ENCODE assay signal across 26 cellular contexts in the genomic region with DNA sequence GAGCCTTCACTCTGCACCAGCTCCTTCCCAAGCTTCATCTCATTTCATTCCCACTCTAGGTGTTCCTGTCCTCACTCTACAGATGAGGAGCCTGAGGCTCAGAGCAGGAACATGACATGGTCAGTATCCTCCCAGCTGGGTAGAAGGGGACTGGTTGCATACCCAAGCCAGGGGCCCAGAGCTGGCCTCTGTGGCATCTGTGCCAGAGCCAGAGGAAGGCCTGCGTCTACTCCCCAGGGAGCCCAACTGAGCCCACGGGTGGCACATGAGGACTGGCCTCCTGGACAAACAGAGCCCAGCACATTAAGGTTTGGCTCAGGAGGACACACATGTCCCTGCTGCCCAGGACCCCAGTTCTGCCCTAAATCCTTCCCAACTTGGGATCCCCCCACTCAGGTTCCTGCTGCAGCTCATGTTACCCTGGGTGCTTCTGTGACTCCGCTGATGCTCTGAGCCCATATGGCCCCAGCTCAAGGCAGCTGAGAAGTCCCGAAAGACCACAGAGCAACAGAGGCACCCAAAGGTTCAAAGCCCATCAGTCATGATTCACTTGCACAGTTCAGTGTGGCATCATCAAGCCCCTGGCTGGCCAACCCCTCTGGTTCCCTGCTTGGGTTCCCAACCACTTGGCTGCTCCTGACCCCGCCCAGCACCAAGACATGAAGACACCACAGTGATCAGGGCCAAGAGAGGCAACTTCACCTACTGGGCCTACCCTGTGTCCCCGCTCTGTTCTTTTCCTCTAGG. TPM values are rescaled to one million over a fixed set of nuclear protein-coding genes. Genes with fewer than 3 reads are reported as not detected.
DNase-seq lines count a peak whose midpoint lies in the region; ATAC-seq and TF ChIP-seq lines count a peak whose summit lies in the region.
"Had no signal": no experiment of that assay in that cellular context is flagged by ENCODE, and none has a peak within 500 bp of the region (broad histone marks: within the 10 kb centered on the region; RNA-seq: fewer than 3 reads in every experiment).

No MANE protein-coding gene starts in this region.

- ATAC-seq in activated naive CD8-positive, alpha-beta T cell treated with anti-CD3 and anti-CD28 coated beads, Interleukin-2, amount 10 ng/mL, durations not matched to agents 7 days and 5 days (ENCODE audit: low read depth): no peak
- no peak for ATAC-seq in activated naive CD8-positive, alpha-beta T cell treated with anti-CD3 and anti-CD28 coated beads, Interleukin-2, amount 50 U/mL, for 24 hours
- no peak for ATAC-seq in RWPE2 (ENCODE audit: low read depth)
- no peak for ATAC-seq in aorta (ENCODE audit: low FRiP score)
- no peak for ATAC-seq in GM18867 (IDR thresholded peaks at IDR 0.05; ENCODE audit: unreplicated experiment)
- ATAC-seq: HCT116 had no signal

- H3K4me1 ChIP-seq in RWPE2 (ENCODE audit: insufficient read depth, poor library complexity, severe bottlenecking) (peaks cover 11% of the 10 kb centered on the region), aorta (ENCODE audit: control insufficient read depth in 1 of 2, insufficient read depth in 2 of 2, low read length in 2 of 2) (no peaks in the 10 kb centered on the region)
- H3K4me1 ChIP-seq: BE2C had no signal

- no peak overlapping the region for H3K4me3 ChIP-seq in RWPE2 (ENCODE audit: severe bottlenecking)
- H3K4me3 ChIP-seq in aorta (ENCODE audit: low read length in 2 of 2): no peak overlapping the region
- H3K4me3 ChIP-seq: SK-N-MC had no signal

- H3K4me3 Mint-ChIP-seq in activated naive CD8-positive, alpha-beta T cell treated with anti-CD3 and anti-CD28 coated beads, Interleukin-2, amount 10 ng/mL, durations not matched to agents 7 days and 5 days: no peak overlapping the region
- no peak overlapping the region for H3K4me3 Mint-ChIP-seq in activated naive CD8-positive, alpha-beta T cell treated with anti-CD3 and anti-CD28 coated beads, Interleukin-2, amount 50 U/mL, for 24 hours
- H3K4me3 Mint-ChIP-seq: CD4-positive, CD25-positive, alpha-beta regulatory T cell had no signal

- no peaks in the 10 kb centered on the region for H3K36me3 ChIP-seq in RWPE2 (ENCODE audit: low read depth)
- H3K36me3 ChIP-seq in aorta (ENCODE audit: control insufficient read depth in 1 of 2, insufficient read depth in 2 of 2, low read length in 1 of 2): no peaks in the 10 kb centered on the region
- H3K36me3 ChIP-seq: BE2C had no signal

- POLR2A ChIA-PET in activated naive CD8-positive, alpha-beta T cell treated with anti-CD3 and anti-CD28 coated beads, Interleukin-2, amount 10 ng/mL, durations not matched to agents 7 days and 5 days (lab: Charles Lee): no interaction called here

- H3K27me3 Mint-ChIP-seq in activated naive CD8-positive, alpha-beta T cell treated with anti-CD3 and anti-CD28 coated beads, Interleukin-2, amount 10 ng/mL, durations not matched to agents 7 days and 5 days: peaks cover 10% of the 10 kb centered on the region
- peaks cover 2% of the 10 kb centered on the region for H3K27me3 Mint-ChIP-seq in activated naive CD8-positive, alpha-beta T cell treated with anti-CD3 and anti-CD28 coated beads, Interleukin-2, amount 50 U/mL, for 24 hours

- 91 to 94% methylated on average over 6 of the region's 6 CpGs for WGBS in aorta, 2 donors

- intact Hi-C loops in aorta (cut with DNase I): no loop called here

- DNase-seq in activated naive CD8-positive, alpha-beta T cell treated with anti-CD3 and anti-CD28 coated beads, Interleukin-2, amount 10 ng/mL, durations not matched to agents 7 days and 5 days: no peak
- no peak for DNase-seq in activated naive CD8-positive, alpha-beta T cell treated with anti-CD3 and anti-CD28 coated beads, Interleukin-2, amount 50 U/mL, for 24 hours
- DNase-seq in RWPE2 (ENCODE audit: low spot score) (peak; percentile 70), mesenteric fat pad (ENCODE audit: low spot score) (peak; percentile 20), aorta (peak; percentile 20 to 58), NCI-H1105 treated with DMSO at 0.1 percent for 48 hours (lab: John Stamatoyannopoulos, UW) (no peak), D341Med (ENCODE audit: low spot score) (no peak)
- DNase-seq: 8988T; ACHN; BE2C; CD4-positive, CD25-positive, alpha-beta regulatory T cell; DMS53; GOT3; NCI-H1092; NCI-H1436; NCI-H187; NCI-H2081 treated with DMSO at 0.1 percent for 48 hours; NCI-H2171; NCI-H226; NCI-H510A; NCI-H69; SIG-M5 had no signal

- no peaks in the 10 kb centered on the region for H3K4me1 Mint-ChIP-seq in activated naive CD8-positive, alpha-beta T cell treated with anti-CD3 and anti-CD28 coated beads, Interleukin-2, amount 10 ng/mL, durations not matched to agents 7 days and 5 days
- H3K4me1 Mint-ChIP-seq in activated naive CD8-positive, alpha-beta T cell treated with anti-CD3 and anti-CD28 coated beads, Interleukin-2, amount 50 U/mL, for 24 hours: no peaks in the 10 kb centered on the region
- H3K4me1 Mint-ChIP-seq: CD4-positive, CD25-positive, alpha-beta regulatory T cell had no signal

- TF ChIP-seq CTCF in RWPE2 (IDR thresholded peaks at IDR 0.05; ENCODE audit: poor library complexity, severe bottlenecking): no peak

- H3K36me3 Mint-ChIP-seq in activated naive CD8-positive, alpha-beta T cell treated with anti-CD3 and anti-CD28 coated beads, Interleukin-2, amount 10 ng/mL, durations not matched to agents 7 days and 5 days: no peaks in the 10 kb centered on the region
- H3K36me3 Mint-ChIP-seq in activated naive CD8-positive, alpha-beta T cell treated with anti-CD3 and anti-CD28 coated beads, Interleukin-2, amount 50 U/mL, for 24 hours (ENCODE audit: low read depth): no peaks in the 10 kb centered on the region
- H3K36me3 Mint-ChIP-seq: CD4-positive, CD25-positive, alpha-beta regulatory T cell had no signal

- H3K9me3 Mint-ChIP-seq in activated naive CD8-positive, alpha-beta T cell treated with anti-CD3 and anti-CD28 coated beads, Interleukin-2, amount 10 ng/mL, durations not matched to agents 7 days and 5 days: no peaks in the 10 kb centered on the region
- no peaks in the 10 kb centered on the region for H3K9me3 Mint-ChIP-seq in activated naive CD8-positive, alpha-beta T cell treated with anti-CD3 and anti-CD28 coated beads, Interleukin-2, amount 50 U/mL, for 24 hours

- peak overlapping the region; percentile 31 for H3K27ac Mint-ChIP-seq in activated naive CD8-positive, alpha-beta T cell treated with anti-CD3 and anti-CD28 coated beads, Interleukin-2, amount 10 ng/mL, durations not matched to agents 7 days and 5 days
- H3K27ac Mint-ChIP-seq in activated naive CD8-positive, alpha-beta T cell treated with anti-CD3 and anti-CD28 coated beads, Interleukin-2, amount 50 U/mL, for 24 hours: no peak overlapping the region
- H3K27ac Mint-ChIP-seq: CD4-positive, CD25-positive, alpha-beta regulatory T cell had no signal

- no peaks in the 10 kb centered on the region for H3K9me3 ChIP-seq in RWPE2 (ENCODE audit: severe bottlenecking)
- no peaks in the 10 kb centered on the region for H3K9me3 ChIP-seq in aorta (ENCODE audit: control insufficient read depth, low read length)
- H3K9me3 ChIP-seq: BE2C had no signal

- no peak overlapping the region for H3K27ac ChIP-seq in RWPE2 (ENCODE audit: poor library complexity, severe bottlenecking)
- no peak overlapping the region for H3K27ac ChIP-seq in aorta (ENCODE audit: low read depth in 1 of 2, low read length in 2 of 2)
- H3K27ac ChIP-seq: RWPE1, SK-N-MC had no signal

- no peaks in the 10 kb centered on the region for H3K27me3 ChIP-seq in RWPE2 (ENCODE audit: insufficient read depth, poor library complexity, severe bottlenecking)
- no peaks in the 10 kb centered on the region for H3K27me3 ChIP-seq in aorta (ENCODE audit: control insufficient read depth in 1 of 2, insufficient read depth in 2 of 2, low read length in 1 of 2)
- H3K27me3 ChIP-seq: BE2C had no signal

RNA-seq across cellular contexts. Expression of a gene that starts 8.5 kb away (rescaled TPM):
- total RNA-seq in activated naive CD8-positive, alpha-beta T cell treated with anti-CD3 and anti-CD28 coated beads, Interleukin-2, amount 10 ng/mL, durations not matched to agents 7 days and 5 days: 1 to 10 TPM; 3.0 to 3.1 TPM
- total RNA-seq in mesenteric fat pad (35.8 TPM), aorta (10 to 100 TPM; 46.1 to 65.8 TPM)
- polyA plus RNA-seq in aorta: 1 to 10 TPM; 1.9 to 3.5 TPM
- polyA plus RNA-seq: CD4-positive, CD25-positive, alpha-beta regulatory T cell had no signal

Comparison
In these comparisons a context has a peak if more than half of its experiments do, and no peak if none do; other contexts are left out.
1. DNase-seq: peak in RWPE2 (single experiment), mesenteric fat pad (single experiment) and aorta (2 of 2); none in activated naive CD8-positive, alpha-beta T cell treated with anti-CD3 and anti-CD28 coated beads, Interleukin-2, amount 10 ng/mL, durations not matched to agents 7 days and 5 days (single experiment), activated naive CD8-positive, alpha-beta T cell treated with anti-CD3 and anti-CD28 coated beads, Interleukin-2, amount 50 U/mL, for 24 hours (single experiment), NCI-H1105 treated with DMSO at 0.1 percent for 48 hours (single experiment) and D341Med (single experiment).